In the genomic region with DNA sequence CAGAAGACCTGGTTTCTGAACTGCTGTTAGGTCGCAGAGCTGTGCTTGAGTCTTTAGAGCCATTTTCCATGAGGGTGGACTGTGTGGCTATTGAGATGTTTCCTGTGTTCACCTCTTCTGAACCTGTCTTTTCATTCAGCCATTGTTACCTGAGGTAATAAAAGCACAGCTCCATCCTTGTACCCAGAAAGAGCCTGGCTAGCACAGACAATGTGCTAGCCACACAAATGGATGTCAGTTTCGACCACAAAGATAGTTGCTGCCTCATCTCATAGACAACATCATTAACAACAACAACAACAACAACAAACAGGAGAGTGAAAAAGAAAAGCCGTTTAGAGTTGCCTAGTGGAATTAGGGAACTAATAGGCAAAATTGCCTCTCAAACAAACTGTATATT, we compare ENCODE assay signal across 24 cellular contexts.
"Had no signal": no experiment of that assay in that cellular context is flagged by ENCODE, and none has a peak within 500 bp of the region (broad histone marks: within the 10 kb centered on the region; RNA-seq: fewer than 3 reads in every experiment).

No MANE protein-coding gene starts in this region.

- DNase-seq: nephron progenitor cell; nucleus accumbens; pancreas; psoas muscle; right cardiac atrium; right lobe of liver; sigmoid colon; small intestine; stimulated activated CD4-positive, alpha-beta T cell treated with anti-CD3 and anti-CD28 coated beads, Interleukin-15, amount 100 ng/mL, for 24 hours; stimulated activated CD4-positive, alpha-beta T cell treated with anti-CD3 and anti-CD28 coated beads, Interleukin-2, amount 100 ng/mL, for 24 hours; stimulated activated CD4-positive, alpha-beta T cell treated with anti-CD3 and anti-CD28 coated beads, Interleukin-2, amount 100 ng/mL, for 48 hours; stimulated activated CD4-positive, alpha-beta T cell treated with anti-CD3 and anti-CD28 coated beads, Interleukin-4, amount 100 ng/mL, for 24 hours; stimulated activated naive B cell treated with anti-CD40 and anti-IgM and Interleukin-4, amounts not matched to agents 10 μg/mL and 1 μg/mL and 100 μg/mL, for 72 hours; stimulated activated naive CD4-positive, alpha-beta T cell treated with Interleukin-2 at 50 U/mL for 16 hours; stomach; thyroid gland; trophoblast cell; upper lobe of left lung had no signal

- ATAC-seq: natural killer cell treated with Interleukin-12 subunit alpha and Interleukin-12 subunit beta and Interleukin-15 and Interleukin-18, amount 100 ng/mL, for 72 hours; pancreas; psoas muscle; right cardiac atrium; right lobe of liver; stimulated activated effector memory CD8-positive, alpha-beta T cell treated with anti-CD3 and anti-CD28 coated beads, Interleukin-12 subunit alpha, Interleukin-12 subunit beta, amount 100 ng/mL, for 72 hours; stimulated activated naive B cell treated with anti-CD40 and anti-IgM and Interleukin-4, amounts not matched to agents 10 μg/mL and 1 μg/mL and 100 μg/mL, for 72 hours had no signal

- H3K27ac ChIP-seq: neutrophil, pancreas, psoas muscle, right lobe of liver, sigmoid colon, stomach, thoracic aorta, thyroid gland, tibial nerve, upper lobe of left lung, vagina had no signal
